ENCODE assay signal across 8 cellular contexts in genomic region chr20:63223121-63223825, GRCh38. TPM values are rescaled to one million over a fixed set of nuclear protein-coding genes. Genes with fewer than 3 reads are reported as not detected.
DNase-seq lines count a peak whose midpoint lies in the region; ATAC-seq and TF ChIP-seq lines count a peak whose summit lies in the region.

No MANE protein-coding gene starts in this region.

- no peaks in the 10 kb centered on the region for H3K79me2 ChIP-seq in SU-DHL-6 (ENCODE audit: insufficient read depth, low read length)

- peaks cover 0 to 1% of the 10 kb centered on the region in 2 donors for H3K4me1 Mint-ChIP-seq in stimulated activated naive B cell treated with anti-CD40 and anti-IgM and Interleukin-4, amounts not matched to agents 10 μg/mL and 1 μg/mL and 100 μg/mL, for 72 hours

- H3K9me2 ChIP-seq in SU-DHL-6 (replicated peaks; ENCODE audit: insufficient read depth, low read length) = no peaks in the 10 kb centered on the region

- H3K4me2 ChIP-seq in BLaER1 (peak overlapping the region; percentile 49; the same call in 1 of the 2 replicates), SU-DHL-6 (ENCODE audit: low read depth, low read length, poor library complexity, severe bottlenecking) (no peak overlapping the region)

- H3K27ac ChIP-seq in BLaER1 = no peak overlapping the region
- H3K27ac ChIP-seq in SU-DHL-6 (ENCODE audit: low read depth, low read length) = no peak overlapping the region

- H3K36me3 ChIP-seq in BLaER1 (no peaks in the 10 kb centered on the region), H7 (replicated peaks; ENCODE audit: control insufficient read depth, insufficient read depth, low read length) (no peaks in the 10 kb centered on the region), SU-DHL-6 (ENCODE audit: low read length) (no peaks in the 10 kb centered on the region)

- in situ Hi-C loops in astrocyte of the spinal cord (cut with HindIII; ENCODE audit: low sequenced_read_pairs) = no loop called here

- H3K4me3 Mint-ChIP-seq in stimulated activated naive B cell treated with anti-CD40 and anti-IgM and Interleukin-4, amounts not matched to agents 10 μg/mL and 1 μg/mL and 100 μg/mL, for 72 hours = no peak overlapping the region

- no peaks in the 10 kb centered on the region for H3K36me3 Mint-ChIP-seq in stimulated activated naive B cell treated with anti-CD40 and anti-IgM and Interleukin-4, amounts not matched to agents 10 μg/mL and 1 μg/mL and 100 μg/mL, for 72 hours

- no peak overlapping the region for H2AFZ ChIP-seq in SU-DHL-6 (ENCODE audit: low read depth, low read length, severe bottlenecking)

- H3K4me1 ChIP-seq in BLaER1 = peaks cover 41% of the 10 kb centered on the region

- H3K9ac ChIP-seq in BLaER1 (no peak overlapping the region), SU-DHL-6 (ENCODE audit: low read length) (no peak overlapping the region)

- DNase-seq in H7 (peak; percentile 85), astrocyte of the spinal cord (ENCODE audit: low read depth, low spot score) (peak; percentile 35), left kidney (ENCODE audit: low read depth, low spot score) (peak; percentile 63)
- peak; percentile 40 for DNase-seq in stimulated activated naive B cell treated with anti-CD40 and anti-IgM and Interleukin-4, amounts not matched to agents 10 μg/mL and 1 μg/mL and 100 μg/mL, for 72 hours

- no peaks in the 10 kb centered on the region for H4K20me1 ChIP-seq in BLaER1
- H4K20me1 ChIP-seq in SU-DHL-6 (ENCODE audit: low read depth, low read length) = no peaks in the 10 kb centered on the region

- peak; percentile 61 to 79 for ATAC-seq in stimulated activated naive B cell treated with anti-CD40 and anti-IgM and Interleukin-4, amounts not matched to agents 10 μg/mL and 1 μg/mL and 100 μg/mL, for 72 hours (replicated peaks)
- ATAC-seq in GM19023 (IDR thresholded peaks at IDR 0.05; ENCODE audit: unreplicated experiment) (no peak), HG03457 (IDR thresholded peaks at IDR 0.05; ENCODE audit: unreplicated experiment) (no peak)

- H3K9me3 ChIP-seq in BLaER1 = no peaks in the 10 kb centered on the region
- no peaks in the 10 kb centered on the region for H3K9me3 ChIP-seq in SU-DHL-6 (ENCODE audit: insufficient read depth, low read length)

- TF ChIP-seq CTCF in SU-DHL-6 (IDR thresholded peaks at IDR 0.05; ENCODE audit: insufficient read depth, low read length, poor library complexity, severe bottlenecking) (peak; percentile 76), astrocyte of the spinal cord (IDR thresholded peaks at IDR 0.05; ENCODE audit: low read depth, low read length) (peak; percentile 83)

- no peak overlapping the region for H3K27ac Mint-ChIP-seq in stimulated activated naive B cell treated with anti-CD40 and anti-IgM and Interleukin-4, amounts not matched to agents 10 μg/mL and 1 μg/mL and 100 μg/mL, for 72 hours

- H3K4me3 ChIP-seq in BLaER1 = no peak overlapping the region
- no peak overlapping the region for H3K4me3 ChIP-seq in H7 (ENCODE audit: insufficient read depth, low read depth, low read length)
- H3K4me3 ChIP-seq in SU-DHL-6 (ENCODE audit: insufficient read depth, low read length, poor library complexity, severe bottlenecking) = no peak overlapping the region
- no peak overlapping the region for H3K4me3 ChIP-seq in astrocyte of the spinal cord (ENCODE audit: low read depth, low read length)

- no peaks in the 10 kb centered on the region for H3K27me3 ChIP-seq in BLaER1
- no peaks in the 10 kb centered on the region for H3K27me3 ChIP-seq in H7 (ENCODE audit: control insufficient read depth, insufficient read depth, low read length)
- H3K27me3 ChIP-seq in SU-DHL-6 (ENCODE audit: low read length) = no peaks in the 10 kb centered on the region

- no peaks in the 10 kb centered on the region for H3F3A ChIP-seq in SU-DHL-6 (ENCODE audit: insufficient read depth)

- H3K9me3 Mint-ChIP-seq in stimulated activated naive B cell treated with anti-CD40 and anti-IgM and Interleukin-4, amounts not matched to agents 10 μg/mL and 1 μg/mL and 100 μg/mL, for 72 hours = no peaks in the 10 kb centered on the region

- peaks cover 16 to 26% of the 10 kb centered on the region in 2 donors for H3K27me3 Mint-ChIP-seq in stimulated activated naive B cell treated with anti-CD40 and anti-IgM and Interleukin-4, amounts not matched to agents 10 μg/mL and 1 μg/mL and 100 μg/mL, for 72 hours

RNA-seq across cellular contexts. Expression of gene YTHDF1, which starts 7.3 kb away (rescaled TPM):
- total RNA-seq in H7 (2014; rRNA removed; shearing (Covaris generic)) = 32.6 and 36.0 TPM in 2 replicates

RNA-seq across cellular contexts. Expression of gene BIRC7, which starts 12.4 kb away (rescaled TPM):
- 0.26 TPM in 1 of 2 replicates, not detected in the other for total RNA-seq in H7 (2014; rRNA removed; shearing (Covaris generic))

RNA-seq across cellular contexts. Expression of gene NKAIN4, which starts 31.0 kb away (rescaled TPM):
- 3.0 and 4.8 TPM in 2 replicates for total RNA-seq in H7 (2014; rRNA removed; shearing (Covaris generic))

RNA-seq across cellular contexts. Expression of gene ARFGAP1, which starts 49.3 kb away (rescaled TPM):
- total RNA-seq in H7 (2014; rRNA removed; shearing (Covaris generic)) = 88.0 and 114 TPM in 2 replicates

Comparison
In these comparisons a context has a peak if more than half of its experiments do, and no peak if none do; other contexts are left out.
1. DNase-seq: peak in every context shown above with its lines; median percentile 85 in H7; 63 in left kidney; 40 in stimulated activated naive B cell treated with anti-CD40 and anti-IgM and Interleukin-4, amounts not matched to agents 10 μg/mL and 1 μg/mL and 100 μg/mL, for 72 hours; 35 in astrocyte of the spinal cord.
2. ATAC-seq: peak in stimulated activated naive B cell treated with anti-CD40 and anti-IgM and Interleukin-4, amounts not matched to agents 10 μg/mL and 1 μg/mL and 100 μg/mL, for 72 hours (2 of 2); none in GM19023 (single experiment) and HG03457 (single experiment).